In genomic region chr11:128831781-128832497, GRCh38 we compare ENCODE assay signal across 1 cellular context.
TF ChIP-seq lines count a peak whose summit lies in the region.

No MANE protein-coding gene starts in this region.

TF ChIP-seq in GM12878, 131 proteins besides CTCF, POLR2A, EP300 and RAD21 (continued from another document):
- TF ChIP-seq USF2 (IDR thresholded peaks at IDR 0.05; ENCODE audit: borderline replicate concordance, low read depth, low read length), result no peak
- peak; percentile 89 for TF ChIP-seq IKZF1 (conservative IDR thresholded peaks at IDR 0.05)
- no peak for TF ChIP-seq LARP7 (IDR thresholded peaks at IDR 0.05)
- TF ChIP-seq FOXM1 (IDR thresholded peaks at IDR 0.05; ENCODE audit: low read depth, low read length), result peak; percentile 90
- no peak for TF ChIP-seq E2F4 (IDR thresholded peaks at IDR 0.05; ENCODE audit: low read depth, low read length)
- peak; percentile 66; the same call in 1 of the 2 replicates for TF ChIP-seq DPF2 (IDR thresholded peaks at IDR 0.05)
- 0 out of 3 replicates have a peak, but pooled peaks of 1 of the 2 experiments have one; percentile 15 for TF ChIP-seq EGR1 (IDR thresholded peaks at IDR 0.05; ENCODE audit: borderline replicate concordance in 1 of 2, low read depth in 2 of 2, low read length in 2 of 2)
- no peak for TF ChIP-seq ZZZ3 (IDR thresholded peaks at IDR 0.05; ENCODE audit: control insufficient read depth, insufficient read length, low read depth)
- TF ChIP-seq ATF2 (IDR thresholded peaks at IDR 0.05; ENCODE audit: low read length), result peak; percentile 76; the same call in 1 of the 2 replicates
- TF ChIP-seq TBL1XR1 (IDR thresholded peaks at IDR 0.05; ENCODE audit: low read depth, low read length), result peak; percentile 96
- peak; percentile 42; the same call in 1 of the 2 replicates for TF ChIP-seq BMI1 (IDR thresholded peaks at IDR 0.05; ENCODE audit: borderline replicate concordance)
- TF ChIP-seq ZNF217 (IDR thresholded peaks at IDR 0.05), result peak; percentile 57; the same call in 1 of the 2 replicates
- peak; percentile 68; the same call in 1 of the 2 replicates for TF ChIP-seq EED (IDR thresholded peaks at IDR 0.05; ENCODE audit: low read depth)
- peak; percentile 87 for TF ChIP-seq NFIC (IDR thresholded peaks at IDR 0.05; ENCODE audit: low read depth, low read length)
- TF ChIP-seq EZH2 (IDR thresholded peaks at IDR 0.05; ENCODE audit: borderline replicate concordance, control insufficient read depth, low read depth, low read length), result no peak
- TF ChIP-seq RAD51 (IDR thresholded peaks at IDR 0.05), result peak; percentile 26; the same call in 1 of the 2 replicates
- peak; percentile 85 for TF ChIP-seq BCL11A (IDR thresholded peaks at IDR 0.05; ENCODE audit: low read depth, low read length)
- peak; percentile 93 for TF ChIP-seq MEF2B (IDR thresholded peaks at IDR 0.05; ENCODE audit: partially characterized antibody, poor library complexity, severe bottlenecking)
- peak; percentile 66; the same call in 1 of the 2 replicates for TF ChIP-seq CBFB (IDR thresholded peaks at IDR 0.05; ENCODE audit: low read depth)
- peak; percentile 47 for TF ChIP-seq SP1 (IDR thresholded peaks at IDR 0.05; ENCODE audit: low read depth, low read length)
- peak; percentile 36; the same call in 1 of the 2 replicates for TF ChIP-seq NR2F1 (conservative IDR thresholded peaks at IDR 0.05)
- TF ChIP-seq CREM (IDR thresholded peaks at IDR 0.05; ENCODE audit: low read depth), result peak; percentile 75; the same call in 1 of the 2 replicates
- TF ChIP-seq SMAD1 (IDR thresholded peaks at IDR 0.05; ENCODE audit: low read depth, partially characterized antibody), result no peak
- TF ChIP-seq RUNX3 (IDR thresholded peaks at IDR 0.05; ENCODE audit: low read length), result peak; percentile 98
- peak; percentile 41; the same call in 1 of the 3 replicates for TF ChIP-seq POU2F2 (IDR thresholded peaks at IDR 0.05; ENCODE audit: borderline replicate concordance, low read depth, low read length)
- peak; percentile 63; the same call in 1 of the 2 replicates for TF ChIP-seq RELB (IDR thresholded peaks at IDR 0.05; ENCODE audit: low read depth)
- peak; percentile 48 for TF ChIP-seq SKIL (IDR thresholded peaks at IDR 0.05; ENCODE audit: low read depth, poor library complexity, severe bottlenecking)
- TF ChIP-seq NBN (IDR thresholded peaks at IDR 0.05), result 0 out of 2 replicates have a peak, but pooled peaks have one; percentile 16
- peak in 1 of 2 experiments; percentile 35; a peak in 1 of 4 replicates for TF ChIP-seq BHLHE40 (IDR thresholded peaks at IDR 0.05; ENCODE audit: borderline replicate concordance in 1 of 2, low read depth in 2 of 2, low read length in 1 of 2)
- peak; percentile 92 to 93 for TF ChIP-seq IKZF2 (IDR thresholded peaks at IDR 0.05)
- TF ChIP-seq SIN3A (IDR thresholded peaks at IDR 0.05; ENCODE audit: low read depth, low read length), result no peak
- peak; percentile 50; the same call in 1 of the 2 replicates for TF ChIP-seq TCF12 (IDR thresholded peaks at IDR 0.05; ENCODE audit: low read depth, low read length)
- peak; percentile 47; the same call in 1 of the 2 replicates for TF ChIP-seq CREB1 (IDR thresholded peaks at IDR 0.05; ENCODE audit: low read depth)
- peak; percentile 71; the same call in 1 of the 2 replicates for TF ChIP-seq ZBED1 (IDR thresholded peaks at IDR 0.05; ENCODE audit: borderline replicate concordance)
- no peak for TF ChIP-seq CUX1 (IDR thresholded peaks at IDR 0.05; ENCODE audit: insufficient replicate concordance, low read depth, low read length)
- 0 out of 2 replicates have a peak, but pooled peaks have one; percentile 7 for TF ChIP-seq GATAD2B (conservative IDR thresholded peaks at IDR 0.05; ENCODE audit: low read depth)
- TF ChIP-seq MTA2 (IDR thresholded peaks at IDR 0.05; ENCODE audit: low read depth), result peak; percentile 91
- no peak for TF ChIP-seq NFYA (IDR thresholded peaks at IDR 0.05; ENCODE audit: borderline replicate concordance, low read depth, low read length)
- peak; percentile 51; the same call in 1 of the 2 replicates for TF ChIP-seq MLLT1 (IDR thresholded peaks at IDR 0.05)
- peak; percentile 50; the same call in 1 of the 2 replicates for TF ChIP-seq IRF4 (IDR thresholded peaks at IDR 0.05; ENCODE audit: low read depth, low read length)
- peak; percentile 96 for TF ChIP-seq MEF2A (IDR thresholded peaks at IDR 0.05; ENCODE audit: insufficient read depth, low read depth, low read length)
- no peak for TF ChIP-seq BCL3 (IDR thresholded peaks at IDR 0.05; ENCODE audit: borderline replicate concordance, insufficient read depth, low read depth, low read length, poor library complexity, severe bottlenecking)
- TF ChIP-seq SPI1 (IDR thresholded peaks at IDR 0.05; ENCODE audit: borderline replicate concordance, insufficient read depth, low read depth, low read length), result peak; percentile 89
- no peak for TF ChIP-seq CHD4 (IDR thresholded peaks at IDR 0.05)
- TF ChIP-seq IRF3 (IDR thresholded peaks at IDR 0.05), result no peak
- no peak for TF ChIP-seq SUZ12 (IDR thresholded peaks at IDR 0.05; ENCODE audit: unreplicated experiment)
- TF ChIP-seq ZNF24 (IDR thresholded peaks at IDR 0.05), result peak; percentile 41; the same call in 1 of the 2 replicates
